In genomic region chr14:76784881-76785280, GRCh38 we compare ENCODE assay signal across 8 cellular contexts. TPM values are rescaled to one million over a fixed set of nuclear protein-coding genes. Genes with fewer than 3 reads are reported as not detected.
DNase-seq lines count a peak whose midpoint lies in the region; ATAC-seq and TF ChIP-seq lines count a peak whose summit lies in the region.
"Had no signal": no experiment of that assay in that cellular context is flagged by ENCODE, and none has a peak within 500 bp of the region (broad histone marks: within the 10 kb centered on the region; RNA-seq: fewer than 3 reads in every experiment).

No MANE protein-coding gene starts in this region.

- DNase-seq in GM12865 (ENCODE audit: low read depth) (peak; percentile 66), NCI-H2227 treated with DMSO at 0.1 percent for 48 hours (lab: John Stamatoyannopoulos, UW) (peak; percentile 60), left lung (peak in 1 of 2 donors; percentile 67)
- peak; percentile 17 to 60 (median 19) for DNase-seq in stimulated activated CD4-positive, alpha-beta T cell treated with anti-CD3 and anti-CD28 coated beads, TNF-alpha, amount 100 ng/mL, for 24 hours (ENCODE audit: low read depth in 3 of 3)

- peak overlapping the region; percentile 81 for H3K27ac ChIP-seq in cingulate gyrus (ENCODE audit: low read depth, low read length)
- H3K27ac ChIP-seq in left lung = no peak overlapping the region

- intact Hi-C loops in left lung (cut with DNase I) = loop anchor here in 1 of 2 donors (10.0 kb wide), 1 partner anchor 70 kb away; no protein-coding TSS in a partner anchor

- no peaks in the 10 kb centered on the region for H3K9me3 ChIP-seq in left lung

- no peaks in the 10 kb centered on the region for H3K27me3 ChIP-seq in left lung

- TF ChIP-seq CTCF in GM12865 (IDR thresholded peaks at IDR 0.05; ENCODE audit: insufficient read depth, low read depth, low read length, missing control alignments) = peak; percentile 73
- TF ChIP-seq CTCF in WI38 (IDR thresholded peaks at IDR 0.05; ENCODE audit: low read depth, low read length) = peak; percentile 89
- peak; percentile 70 to 85 for TF ChIP-seq CTCF in left lung (IDR thresholded peaks at IDR 0.05)

- H3K4me1 ChIP-seq in left lung = peaks cover 3 to 39% of the 10 kb centered on the region in 2 donors

- no peak overlapping the region for H3K4me3 ChIP-seq in GM12865 (ENCODE audit: low read depth, low read length)
- no peak overlapping the region for H3K4me3 ChIP-seq in WI38 (ENCODE audit: low read depth, low read length)
- H3K4me3 ChIP-seq in left lung = no peak overlapping the region

- ATAC-seq in HG02884 (IDR thresholded peaks at IDR 0.05; ENCODE audit: unreplicated experiment) = peak; percentile 78
- peak; percentile 93 for ATAC-seq in left lung

- peaks cover 0 to 84% of the 10 kb centered on the region in 2 donors for H3K36me3 ChIP-seq in left lung

RNA-seq across cellular contexts. Expression of gene VASH1, which starts 23.6 kb away (rescaled TPM):
- 10 to 100 TPM; 26.5 to 29.3 TPM for total RNA-seq in left lung

RNA-seq across cellular contexts. Expression of gene ANGEL1, which starts 27.8 kb away (rescaled TPM):
- 10 to 100 TPM; 18.9 to 21.3 TPM for total RNA-seq in left lung

RNA-seq across cellular contexts. Expression of gene LRRC74A, which starts 41.3 kb away (rescaled TPM):
- not detected for total RNA-seq in left lung
- total RNA-seq: mononuclear cell had no signal
